ENCODE assay signal across 14 cellular contexts in genomic region chr9:106799146-106799545, GRCh38.
DNase-seq lines count a peak whose midpoint lies in the region; ATAC-seq and TF ChIP-seq lines count a peak whose summit lies in the region.
"Had no signal": no experiment of that assay in that cellular context is flagged by ENCODE, and none has a peak within 500 bp of the region (broad histone marks: within the 10 kb centered on the region; RNA-seq: fewer than 3 reads in every experiment).

No MANE protein-coding gene starts in this region.

- no peak overlapping the region for H3K9ac ChIP-seq in mesenchymal stem cell (ENCODE audit: low read length)

- no peak overlapping the region for H4K8ac ChIP-seq in mesenchymal stem cell (ENCODE audit: low read length)

- H2AFZ ChIP-seq in mesenchymal stem cell (ENCODE audit: low read depth, low read length) = no peak overlapping the region

- H3K18ac ChIP-seq in mesenchymal stem cell (ENCODE audit: low read depth in 1 of 2, low read length in 2 of 2) = no peak overlapping the region

- POLR2A ChIA-PET in AG04449 (lab: Yijun Ruan, JAX) = no interaction called here

- no peaks in the 10 kb centered on the region for H3K9me3 ChIP-seq in mesenchymal stem cell (ENCODE audit: control insufficient read depth, low read length)

- peaks cover 7% of the 10 kb centered on the region for H3K4me1 ChIP-seq in mesenchymal stem cell (ENCODE audit: control insufficient read depth, insufficient read depth, low read depth, low read length)

- ATAC-seq in stimulated activated naive CD8-positive, alpha-beta T cell treated with anti-CD3 and anti-CD28 coated beads, Interleukin-15, Interleukin-2, amounts not matched to agents 100 U/mL and 50 U/mL, for 24 hours = no peak
- ATAC-seq: activated CD8-positive, alpha-beta T cell treated with anti-CD3 and anti-CD28 coated beads, Interleukin-2, amount 10 ng/mL, durations not matched to agents 7 days and 5 days had no signal

- no peak overlapping the region for H3K4me2 ChIP-seq in mesenchymal stem cell (ENCODE audit: low read length, poor library complexity, severe bottlenecking)

- DNase-seq in AG04449 (ENCODE audit: low read depth, low spot score) (peak; percentile 65), M059J (ENCODE audit: low read depth) (peak; percentile 77), dermis microvascular lymphatic vessel endothelial cell (ENCODE audit: low read depth in 2 of 2) (peak; percentile 66 to 87), mesenchymal stem cell (peak; percentile 60), cortex of kidney (lab: John Stamatoyannopoulos, UW) (no peak), NCI-H510A treated with DMSO at 0.1 percent for 48 hours (lab: John Stamatoyannopoulos, UW) (no peak)
- DNase-seq in stimulated activated naive CD8-positive, alpha-beta T cell treated with anti-CD3 and anti-CD28 coated beads, Interleukin-15, Interleukin-2, amounts not matched to agents 100 U/mL and 50 U/mL, for 24 hours = no peak
- no peak for DNase-seq in effector CD8-positive, alpha-beta T cell (lab: John Stamatoyannopoulos, UW)
- DNase-seq: activated CD8-positive, alpha-beta T cell treated with anti-CD3 and anti-CD28 coated beads, Interleukin-2, amount 10 ng/mL, durations not matched to agents 7 days and 5 days; head of caudate nucleus; naive B cell; NCI-H526; T-helper 1 cell had no signal

- no peak overlapping the region for H3K4me3 ChIP-seq in AG04449 (ENCODE audit: low read depth, low read length)
- H3K4me3 ChIP-seq in mesenchymal stem cell (ENCODE audit: insufficient read depth in 1 of 2, low read depth in 1 of 2, low read length in 2 of 2) = no peak overlapping the region

- H3K79me1 ChIP-seq in mesenchymal stem cell (replicated peaks; ENCODE audit: low read length, poor library complexity, severe bottlenecking) = no peaks in the 10 kb centered on the region

- no peaks in the 10 kb centered on the region for H3K36me3 ChIP-seq in mesenchymal stem cell (ENCODE audit: control insufficient read depth in 1 of 2, insufficient read depth in 2 of 2, low read depth in 1 of 2, low read length in 2 of 2)

- H3K27me3 ChIP-seq in mesenchymal stem cell (ENCODE audit: control insufficient read depth in 1 of 2, insufficient read depth in 1 of 2, low read length in 2 of 2) = no peaks in the 10 kb centered on the region

- 7% methylated on average over 3 of the region's 4 CpGs for WGBS in mesenchymal stem cell

- H2BK120ac ChIP-seq in mesenchymal stem cell (ENCODE audit: low read depth, low read length) = no peak overlapping the region

- no peak overlapping the region for H3K4ac ChIP-seq in mesenchymal stem cell (ENCODE audit: low read depth in 1 of 2, low read length in 2 of 2)

- CTCF ChIA-PET in AG04449 (lab: Yijun Ruan, JAX) = interaction anchor here (1.0 to 1.3 kb wide), 2 partner anchors 45 to 75 kb away, joined by 3 read pairs; no protein-coding TSS in a partner anchor

- H2AK5ac ChIP-seq in mesenchymal stem cell (ENCODE audit: low read length, severe bottlenecking) = no peak overlapping the region

- no peak overlapping the region for H2BK12ac ChIP-seq in mesenchymal stem cell (ENCODE audit: low read length in 2 of 2)

- peak overlapping the region; percentile 97 for H3K27ac ChIP-seq in mesenchymal stem cell (ENCODE audit: low read length, poor library complexity, severe bottlenecking)
- H3K27ac ChIP-seq: C4-2B had no signal

- TF ChIP-seq CTCF in AG04449 (IDR thresholded peaks at IDR 0.05; ENCODE audit: insufficient read depth, low read length, missing control alignments) = no peak

- no peak overlapping the region for H2BK15ac ChIP-seq in mesenchymal stem cell (ENCODE audit: low read depth, poor library complexity, severe bottlenecking)

- H4K91ac ChIP-seq in mesenchymal stem cell (ENCODE audit: low read length) = no peak overlapping the region

- H3K14ac ChIP-seq in mesenchymal stem cell (ENCODE audit: low read length in 2 of 2) = no peak overlapping the region

- no peak overlapping the region for H3K23ac ChIP-seq in mesenchymal stem cell (ENCODE audit: low read length in 2 of 2)

- H2BK5ac ChIP-seq in mesenchymal stem cell (ENCODE audit: low read depth, low read length, poor library complexity, severe bottlenecking) = no peak overlapping the region

Comparison
In these comparisons a context has a peak if more than half of its experiments do, and no peak if none do; other contexts are left out.
1. DNase-seq: peak in AG04449 (single experiment), M059J (single experiment), dermis microvascular lymphatic vessel endothelial cell (2 of 2) and mesenchymal stem cell (single experiment); none in cortex of kidney (single experiment), NCI-H510A treated with DMSO at 0.1 percent for 48 hours (single experiment), stimulated activated naive CD8-positive, alpha-beta T cell treated with anti-CD3 and anti-CD28 coated beads, Interleukin-15, Interleukin-2, amounts not matched to agents 100 U/mL and 50 U/mL, for 24 hours (single experiment) and effector CD8-positive, alpha-beta T cell (single experiment).